8 cellular contexts compared by ENCODE assay signal in genomic region chr11:14499178-14499559, GRCh38. TPM values are rescaled to one million over a fixed set of nuclear protein-coding genes. Genes with fewer than 3 reads are reported as not detected.
DNase-seq lines count a peak whose midpoint lies in the region; ATAC-seq, FAIRE-seq and TF ChIP-seq lines count a peak whose summit lies in the region.

No MANE protein-coding gene starts in this region.

- no peak for FAIRE-seq in bronchial epithelial cell (lab: Jason Lieb, UNC)

- peaks cover 8 to 36% of the 10 kb centered on the region in 2 donors for H3K4me1 ChIP-seq in left lung

- H3K36me3 Mint-ChIP-seq in T-helper 1 cell treated with Interleukin-12 subunit alpha and Interleukin-12 subunit beta and Interleukin-4 antibody, amounts not matched to agents 30 μg/mL and 1 μg/mL, for 36 hours (ENCODE audit: low read depth), result peaks cover 39% of the 10 kb centered on the region

- peak overlapping the region; percentile 92 for H3K27ac Mint-ChIP-seq in T-helper 1 cell treated with Interleukin-12 subunit alpha and Interleukin-12 subunit beta and Interleukin-4 antibody, amounts not matched to agents 30 μg/mL and 1 μg/mL, for 36 hours

- intact Hi-C loops in left lung (cut with DNase I), result no loop called here

- ATAC-seq in HG03066 (IDR thresholded peaks at IDR 0.05; ENCODE audit: low read depth, unreplicated experiment) (peak; percentile 19), left lung (peak; percentile 53)

- DNase-seq in NCI-H526 (lab: John Stamatoyannopoulos, UW) (peak; percentile 13 to 51), NCI-H526 treated with DMSO at 0.1 percent for 48 hours (lab: John Stamatoyannopoulos, UW) (no peak), bronchial epithelial cell (ENCODE audit: low read depth) (no peak), left lung (no peak), kidney tubule cell (ENCODE audit: low spot score) (no peak)
- DNase-seq in stimulated activated CD4-positive, alpha-beta T cell treated with anti-CD3 and anti-CD28 coated beads, TNF-alpha, amount 100 ng/mL, for 48 hours (ENCODE audit: low read depth in 3 of 3), result peak in 2 of 3 donors; percentile 7 to 31

- peak overlapping the region; percentile 82 for H3K4me3 ChIP-seq in bronchial epithelial cell (ENCODE audit: low read depth, low read length)
- H3K4me3 ChIP-seq in left lung, result peak overlapping the region; percentile 64 to 71

- TF ChIP-seq CTCF in bronchial epithelial cell (IDR thresholded peaks at IDR 0.05; ENCODE audit: insufficient read depth, low read length, severe bottlenecking) (no peak), left lung (IDR thresholded peaks at IDR 0.05) (no peak)

- no peaks in the 10 kb centered on the region for H3K9me3 ChIP-seq in left lung

- H3K27me3 ChIP-seq in bronchial epithelial cell (ENCODE audit: control insufficient read depth, insufficient read depth, low read length) (no peaks in the 10 kb centered on the region), left lung (no peaks in the 10 kb centered on the region)

- H3K27me3 Mint-ChIP-seq in T-helper 1 cell treated with Interleukin-12 subunit alpha and Interleukin-12 subunit beta and Interleukin-4 antibody, amounts not matched to agents 30 μg/mL and 1 μg/mL, for 36 hours (ENCODE audit: low read depth), result no peaks in the 10 kb centered on the region

- no peaks in the 10 kb centered on the region for H3K9me3 Mint-ChIP-seq in T-helper 1 cell treated with Interleukin-12 subunit alpha and Interleukin-12 subunit beta and Interleukin-4 antibody, amounts not matched to agents 30 μg/mL and 1 μg/mL, for 36 hours

- H3K27ac ChIP-seq in left lung, result peak overlapping the region; percentile 81 to 95

- peaks cover 32% of the 10 kb centered on the region for H3K4me1 Mint-ChIP-seq in T-helper 1 cell treated with Interleukin-12 subunit alpha and Interleukin-12 subunit beta and Interleukin-4 antibody, amounts not matched to agents 30 μg/mL and 1 μg/mL, for 36 hours (ENCODE audit: low read depth)

- peaks cover 1% of the 10 kb centered on the region for H3K36me3 ChIP-seq in bronchial epithelial cell (ENCODE audit: control insufficient read depth, insufficient read depth, low read length)
- H3K36me3 ChIP-seq in left lung, result peaks cover 0 to 44% of the 10 kb centered on the region in 2 donors

- H3K4me3 Mint-ChIP-seq in T-helper 1 cell treated with Interleukin-12 subunit alpha and Interleukin-12 subunit beta and Interleukin-4 antibody, amounts not matched to agents 30 μg/mL and 1 μg/mL, for 36 hours, result peak overlapping the region; percentile 94

RNA-seq across cellular contexts. Expression of gene COPB1, which starts 0.4 kb away (rescaled TPM):
- total RNA-seq in bronchial epithelial cell (192 and 273 TPM in 2 replicates), left lung (100 to 1,000 TPM; 105 to 113 TPM)

RNA-seq across cellular contexts. Expression of gene PSMA1, which starts 21.0 kb away (rescaled TPM):
- total RNA-seq in bronchial epithelial cell (123 and 132 TPM in 2 replicates), left lung (100 to 1,000 TPM; 109 to 184 TPM)

Comparison
In these comparisons a context has a peak if more than half of its experiments do, and no peak if none do; other contexts are left out.
1. DNase-seq: peak in NCI-H526 (2 of 2) and stimulated activated CD4-positive, alpha-beta T cell treated with anti-CD3 and anti-CD28 coated beads, TNF-alpha, amount 100 ng/mL, for 48 hours (2 of 3); none in NCI-H526 treated with DMSO at 0.1 percent for 48 hours (single experiment), bronchial epithelial cell (single experiment), left lung (0 of 2) and kidney tubule cell (single experiment).